ENCODE assay signal across 8 cellular contexts in genomic region chr1:26744075-26744958, GRCh38. TPM values are rescaled to one million over a fixed set of nuclear protein-coding genes. Genes with fewer than 3 reads are reported as not detected.
DNase-seq lines count a peak whose midpoint lies in the region; ATAC-seq and TF ChIP-seq lines count a peak whose summit lies in the region.

No MANE protein-coding gene starts in this region.

- ATAC-seq in GM19351 (IDR thresholded peaks at IDR 0.05; ENCODE audit: unreplicated experiment), result peak; percentile 98
- peak; percentile 85 for ATAC-seq in HG03469 (IDR thresholded peaks at IDR 0.05; ENCODE audit: unreplicated experiment)
- ATAC-seq in Right ventricle myocardium inferior, result peak; percentile 98

- DNase-seq in SJCRH30, result peak; percentile 70 to 77
- DNase-seq in activated naive CD4-positive, alpha-beta T cell treated with anti-CD3 and anti-CD28 coated beads, Interleukin-2, amount 50 U/mL, for 16 hours, result peak; percentile 73
- peak; percentile 88 for DNase-seq in Right ventricle myocardium inferior (ENCODE audit: missing footprints)
- peak; percentile 94 for DNase-seq in pulmonary artery endothelial cell (ENCODE audit: low read depth, low spot score)
- peak; percentile 38 to 67 for DNase-seq in uterus

- peak overlapping the region; percentile 77 to 96 (median 88) for H3K4me2 ChIP-seq in BLaER1 treated with 17β-estradiol and CSF1 and Interleukin-3, amounts not matched to agents 10 nM and 100 nM

- H3K4me3 ChIP-seq in BLaER1 treated with 17β-estradiol and CSF1 and Interleukin-3, amounts not matched to agents 10 nM and 100 nM, result peak overlapping the region; percentile 21 to 65 (median 50); a peak in 17 of 20 replicates
- H3K4me3 ChIP-seq in SJCRH30 (no peak overlapping the region), uterus (no peak overlapping the region)

- H3K36me3 ChIP-seq in BLaER1 treated with 17β-estradiol and CSF1 and Interleukin-3, amounts not matched to agents 10 nM and 100 nM, result peaks cover 72 to 96% (median 83%) of the 10 kb centered on the region in 11 experiments
- H3K36me3 ChIP-seq in SJCRH30 (peaks cover 76% of the 10 kb centered on the region), uterus (no peaks in the 10 kb centered on the region)

- no peaks in the 10 kb centered on the region for H3K9me3 ChIP-seq in BLaER1 treated with 17β-estradiol and CSF1 and Interleukin-3, amounts not matched to agents 10 nM and 100 nM (replicated peaks in 1 of 11)
- no peaks in the 10 kb centered on the region; the same call in 1 of the 2 replicates for H3K9me3 ChIP-seq in SJCRH30 (replicated peaks)
- no peaks in the 10 kb centered on the region for H3K9me3 ChIP-seq in uterus

- TF ChIP-seq CTCF in uterus (IDR thresholded peaks at IDR 0.05), result no peak

- H3K9ac ChIP-seq in BLaER1 treated with 17β-estradiol and CSF1 and Interleukin-3, amounts not matched to agents 10 nM and 100 nM, result peak overlapping the region; percentile 65 to 84 (median 79)

- H3K27me3 ChIP-seq in BLaER1 treated with 17β-estradiol and CSF1 and Interleukin-3, amounts not matched to agents 10 nM and 100 nM, result no peaks in the 10 kb centered on the region
- H3K27me3 ChIP-seq in SJCRH30 (no peaks in the 10 kb centered on the region), uterus (no peaks in the 10 kb centered on the region)

- intact Hi-C loops in Right ventricle myocardium inferior (cut with DNase I) (loop anchor here (1.0 to 5.0 kb wide), 3 partner anchors 8 to 47 kb away; partner anchors contain the start of genes ARID1A and PIGV), uterus (cut with DNase I; ENCODE audit: low total_unique reads) (no loop called here)

- peaks cover 63 to 96% (median 84%) of the 10 kb centered on the region in 10 experiments for H3K4me1 ChIP-seq in BLaER1 treated with 17β-estradiol and CSF1 and Interleukin-3, amounts not matched to agents 10 nM and 100 nM
- H3K4me1 ChIP-seq in SJCRH30, result peaks cover 5% of the 10 kb centered on the region; the same call in 1 of the 2 replicates
- peaks cover 0 to 4% of the 10 kb centered on the region in 2 donors for H3K4me1 ChIP-seq in uterus

- TF ChIP-seq POLR2A in uterus (IDR thresholded peaks at IDR 0.05), result no peak

- H3K27ac ChIP-seq in BLaER1 treated with 17β-estradiol and CSF1 and Interleukin-3, amounts not matched to agents 10 nM and 100 nM, result peak overlapping the region; percentile 64 to 95 (median 90); a peak in 21 of 22 replicates
- H3K27ac ChIP-seq in SJCRH30, result no peak overlapping the region
- peak overlapping the region; percentile 31 to 62 for H3K27ac ChIP-seq in uterus

- H4K20me1 ChIP-seq in BLaER1 treated with 17β-estradiol and CSF1 and Interleukin-3, amounts not matched to agents 10 nM and 100 nM, result peaks cover 8 to 73% (median 54%) of the 10 kb centered on the region in 11 experiments; a peak in 19 of 22 replicates

RNA-seq across cellular contexts. Expression of gene PIGV, which starts 43.4 kb away (rescaled TPM):
- total RNA-seq in SJCRH30 (2014; rRNA removed; shearing (Covaris generic)), result 5.8 and 6.2 TPM in 2 replicates
- 6.1 TPM for total RNA-seq in Right ventricle myocardium inferior
- total RNA-seq in pulmonary artery endothelial cell, result 7.3 and 8.3 TPM in 2 replicates
- 10 to 100 TPM in 2 of 4 donors, 1 to 10 TPM in 2; 9.5 to 20.3 (median 12.4) TPM for total RNA-seq in uterus

RNA-seq across cellular contexts. Expression of gene ARID1A, which starts 48.5 kb away (rescaled TPM):
- 57.3 and 57.9 TPM in 2 replicates for total RNA-seq in SJCRH30 (2014; rRNA removed; shearing (Covaris generic))
- total RNA-seq in Right ventricle myocardium inferior, result 27.5 TPM
- 12.5 and 15.1 TPM in 2 replicates for total RNA-seq in pulmonary artery endothelial cell
- 100 to 1,000 TPM in 1 of 4 donors, 10 to 100 TPM in 3; 16.7 to 119 (median 41.2) TPM for total RNA-seq in uterus

Comparison
In these comparisons a context has a peak if more than half of its experiments do, and no peak if none do; other contexts are left out.
1. H3K4me3 ChIP-seq: peak in BLaER1 treated with 17β-estradiol and CSF1 and Interleukin-3, amounts not matched to agents 10 nM and 100 nM (10 of 10); none in SJCRH30 (single experiment) and uterus (0 of 2).
2. Peak in every context shown above with its lines, with median percentiles within 50 percentile points of each other: ATAC-seq and DNase-seq.